23 cellular contexts compared by ENCODE assay signal in genomic region chr19:2434267-2434666, GRCh38. TPM values are rescaled to one million over a fixed set of nuclear protein-coding genes. Genes with fewer than 3 reads are reported as not detected.
DNase-seq lines count a peak whose midpoint lies in the region; TF ChIP-seq lines count a peak whose summit lies in the region.
"Had no signal": no experiment of that assay in that cellular context is flagged by ENCODE, and none has a peak within 500 bp of the region (broad histone marks: within the 10 kb centered on the region; RNA-seq: fewer than 3 reads in every experiment).

No MANE protein-coding gene starts in this region.

- no peaks in the 10 kb centered on the region for H3K4me1 Mint-ChIP-seq in activated CD4-positive, alpha-beta T cell treated with anti-CD3 and anti-CD28 coated beads, Interleukin-2, amount 10 ng/mL, durations not matched to agents 7 days and 5 days
- H3K4me1 Mint-ChIP-seq in Caco-2 (ENCODE audit: low read depth, unreplicated experiment) (no peaks in the 10 kb centered on the region), progenitor cell of endocrine pancreas (ENCODE audit: low read depth) (no peaks in the 10 kb centered on the region)
- H3K4me1 Mint-ChIP-seq: B cell had no signal

- TSS peak; percentile 30 for BruUV-seq in Caco-2 (replicated peaks; lab: Mats Ljungman, UMichigan)
- BruUV-seq in PC-9 (replicated peaks; lab: Mats Ljungman, UMichigan) = TSS peak; percentile 40

- TF ChIP-seq POLR2A in vagina (IDR thresholded peaks at IDR 0.05) = no peak

- H3K36me3 ChIP-seq in Caco-2 (ENCODE audit: control insufficient read depth, insufficient read depth, low read length) (0 out of 2 replicates have a peak, but pooled peaks cover 2% of the 10 kb centered on the region), PC-9 (ENCODE audit: low read depth) (no peaks in the 10 kb centered on the region), vagina (peaks cover 0 to 29% of the 10 kb centered on the region in 2 donors)

- no peaks in the 10 kb centered on the region for H3F3A ChIP-seq in PC-9 (ENCODE audit: insufficient read depth, low read depth)

- H3K27me3 ChIP-seq in Caco-2 (replicated peaks; ENCODE audit: control insufficient read depth, insufficient read depth, low read length) = no peaks in the 10 kb centered on the region
- H3K27me3 ChIP-seq in PC-9 (ENCODE audit: insufficient read depth, low read depth) = no peaks in the 10 kb centered on the region
- H3K27me3 ChIP-seq in vagina = no peaks in the 10 kb centered on the region
- H3K27me3 ChIP-seq: Peyer's patch had no signal

- H3K9me3 Mint-ChIP-seq in activated CD4-positive, alpha-beta T cell treated with anti-CD3 and anti-CD28 coated beads, Interleukin-2, amount 10 ng/mL, durations not matched to agents 7 days and 5 days = no peaks in the 10 kb centered on the region
- no peaks in the 10 kb centered on the region for H3K9me3 Mint-ChIP-seq in Caco-2 (ENCODE audit: unreplicated experiment)
- H3K9me3 Mint-ChIP-seq in progenitor cell of endocrine pancreas (ENCODE audit: low read depth) = no peaks in the 10 kb centered on the region

- 0 out of 2 replicates have a peak, but pooled peaks cover under 1% of the 10 kb centered on the region for H3K4me1 ChIP-seq in Caco-2
- H3K4me1 ChIP-seq in PC-9 (replicated peaks; ENCODE audit: insufficient read depth) = no peaks in the 10 kb centered on the region
- no peaks in the 10 kb centered on the region for H3K4me1 ChIP-seq in vagina
- H3K4me1 ChIP-seq: Peyer's patch had no signal

- peaks cover 17% of the 10 kb centered on the region for H3K36me3 Mint-ChIP-seq in activated CD4-positive, alpha-beta T cell treated with anti-CD3 and anti-CD28 coated beads, Interleukin-2, amount 10 ng/mL, durations not matched to agents 7 days and 5 days (ENCODE audit: low read depth)
- H3K36me3 Mint-ChIP-seq in Caco-2 (ENCODE audit: insufficient read depth, unreplicated experiment) (peaks cover 61% of the 10 kb centered on the region), progenitor cell of endocrine pancreas (ENCODE audit: insufficient read depth) (peaks cover 9% of the 10 kb centered on the region)

- H3K79me2 ChIP-seq in PC-9 (ENCODE audit: low read depth) = no peaks in the 10 kb centered on the region

- TF ChIP-seq CTCF in Caco-2 (IDR thresholded peaks at IDR 0.05; ENCODE audit: insufficient read depth in 1 of 2, low read depth in 1 of 2, low read length in 1 of 2, severe bottlenecking in 1 of 2, unreplicated experiment in 1 of 2) = no peak
- no peak for TF ChIP-seq CTCF in PC-9 (conservative IDR thresholded peaks at IDR 0.05)
- TF ChIP-seq CTCF in progenitor cell of endocrine pancreas (IDR thresholded peaks at IDR 0.05; ENCODE audit: unreplicated experiment) = no peak
- no peak for TF ChIP-seq CTCF in vagina (IDR thresholded peaks at IDR 0.05)

- H3K9me2 ChIP-seq in PC-9 (ENCODE audit: insufficient read depth) = no peaks in the 10 kb centered on the region

- no peaks in the 10 kb centered on the region for H3K9me3 ChIP-seq in Caco-2
- H3K9me3 ChIP-seq in PC-9 (ENCODE audit: insufficient read depth, low read depth) = no peaks in the 10 kb centered on the region
- no peaks in the 10 kb centered on the region for H3K9me3 ChIP-seq in vagina
- H3K9me3 ChIP-seq: Peyer's patch had no signal

- DNase-seq in activated CD4-positive, alpha-beta T cell treated with anti-CD3 and anti-CD28 coated beads, Interleukin-2, amount 10 ng/mL, durations not matched to agents 7 days and 5 days = no peak
- no peak for DNase-seq in activated CD4-positive, alpha-beta T cell treated with anti-CD3 and anti-CD28 coated beads, Interleukin-2, amount 50 U/mL, for 4 hours
- DNase-seq in Caco-2 (no peak), PC-9 (no peak), progenitor cell of endocrine pancreas (ENCODE audit: low spot score, unreplicated experiment) (no peak), vagina (ENCODE audit: extremely low spot score in 2 of 2) (no peak), RKO (ENCODE audit: low spot score) (no peak), GM03348 (ENCODE audit: low spot score) (no peak)
- DNase-seq: 8988T, COR-L47, DMS153, GDM1, GM23248, HCEC 1CT, KBM-7, MV-4-11, NCI-H1417, NCI-H1930, NCI-H345, NCI-H526, Peyer's patch, Right ventricle myocardium superior had no signal

- no peaks in the 10 kb centered on the region for H3K27me3 Mint-ChIP-seq in activated CD4-positive, alpha-beta T cell treated with anti-CD3 and anti-CD28 coated beads, Interleukin-2, amount 10 ng/mL, durations not matched to agents 7 days and 5 days
- no peaks in the 10 kb centered on the region for H3K27me3 Mint-ChIP-seq in Caco-2 (ENCODE audit: insufficient read depth, unreplicated experiment)
- no peaks in the 10 kb centered on the region for H3K27me3 Mint-ChIP-seq in progenitor cell of endocrine pancreas
- H3K27me3 Mint-ChIP-seq: B cell had no signal

- H3K4me2 ChIP-seq in PC-9 = no peak overlapping the region

- H3K4me3 ChIP-seq in Caco-2 (ENCODE audit: low read depth, low read length) (no peak overlapping the region), PC-9 (no peak overlapping the region), vagina (no peak overlapping the region)
- H3K4me3 ChIP-seq: GM23248, Peyer's patch had no signal

- intact Hi-C loops in Caco-2 (cut with micrococcal nuclease; ENCODE audit: unreplicated experiment) = no loop called here
- intact Hi-C loops in PC-9 (cut with micrococcal nuclease; ENCODE audit: unreplicated experiment) = no loop called here
- intact Hi-C loops in vagina (cut with DNase I) = no loop called here

- H3K27ac Mint-ChIP-seq in activated CD4-positive, alpha-beta T cell treated with anti-CD3 and anti-CD28 coated beads, Interleukin-2, amount 10 ng/mL, durations not matched to agents 7 days and 5 days = peak overlapping the region; percentile 50
- H3K27ac Mint-ChIP-seq in Caco-2 (ENCODE audit: unreplicated experiment) = no peak overlapping the region
- peak overlapping the region; percentile 64 for H3K27ac Mint-ChIP-seq in progenitor cell of endocrine pancreas
- H3K27ac Mint-ChIP-seq: B cell had no signal

- POLR2A ChIA-PET in activated CD4-positive, alpha-beta T cell treated with anti-CD3 and anti-CD28 coated beads, Interleukin-2, amount 10 ng/mL, durations not matched to agents 7 days and 5 days (lab: Charles Lee) = interaction anchor here (0.6 to 0.7 kb wide), 2 partner anchors 9 to 27 kb away, joined by 3 read pairs; no protein-coding TSS in a partner anchor
- POLR2A ChIA-PET in Caco-2 (lab: Charles Lee) (no interaction called here), PC-9 (lab: Charles Lee; ENCODE audit: unreplicated experiment) (interaction anchor here (0.6 kb wide), 1 partner anchor 12 kb away, joined by 3 read pairs; no protein-coding TSS in a partner anchor)

- no peaks in the 10 kb centered on the region for H4K20me1 ChIP-seq in PC-9 (ENCODE audit: insufficient read depth)

- CTCF ChIA-PET in activated CD4-positive, alpha-beta T cell treated with anti-CD3 and anti-CD28 coated beads, Interleukin-2, amount 10 ng/mL, durations not matched to agents 7 days and 5 days (lab: Charles Lee) = interaction anchor here (1.2 kb wide), 1 partner anchor 54 kb away, joined by 3 read pairs; no protein-coding TSS in a partner anchor
- CTCF ChIA-PET in Caco-2 (lab: Charles Lee) (interaction anchor here (0.5 kb wide), 1 partner anchor 1640 kb away, joined by 5 read pairs; no protein-coding TSS in a partner anchor), PC-9 (lab: Charles Lee) (no interaction called here)

- no peak overlapping the region for H3K4me3 Mint-ChIP-seq in activated CD4-positive, alpha-beta T cell treated with anti-CD3 and anti-CD28 coated beads, Interleukin-2, amount 10 ng/mL, durations not matched to agents 7 days and 5 days
- H3K4me3 Mint-ChIP-seq in Caco-2 (ENCODE audit: unreplicated experiment) (peak overlapping the region; percentile 4), progenitor cell of endocrine pancreas (ENCODE audit: low read depth) (no peak overlapping the region)
- H3K4me3 Mint-ChIP-seq: B cell had no signal

- H3K27ac ChIP-seq in PC-9 = no peak overlapping the region
- H3K27ac ChIP-seq in vagina = no peak overlapping the region
- H3K27ac ChIP-seq: GM23248, Peyer's patch had no signal

- no peak overlapping the region for H2AFZ ChIP-seq in PC-9
- H2AFZ ChIP-seq: GM23248 had no signal

RNA-seq across cellular contexts. Expression of gene TIMM13, which starts 6.9 kb away (rescaled TPM):
- total RNA-seq in activated CD4-positive, alpha-beta T cell treated with anti-CD3 and anti-CD28 coated beads, Interleukin-2, amount 10 ng/mL, durations not matched to agents 7 days and 5 days = 10 to 100 TPM; 49.0 to 66.4 TPM
- total RNA-seq in Caco-2 (2022) (200 and 217 TPM in 2 replicates), PC-9 (2021) (80.0 and 81.9 TPM in 2 replicates), progenitor cell of endocrine pancreas (108 and 110 TPM in 2 replicates), vagina (20.9 TPM)

RNA-seq across cellular contexts. Expression of gene LMNB2, which starts 22.5 kb away (rescaled TPM):
- 100 to 1,000 TPM; 101 to 113 TPM for total RNA-seq in activated CD4-positive, alpha-beta T cell treated with anti-CD3 and anti-CD28 coated beads, Interleukin-2, amount 10 ng/mL, durations not matched to agents 7 days and 5 days
- total RNA-seq in Caco-2 (2022) (128 and 130 TPM in 2 replicates), PC-9 (2021) (109 and 114 TPM in 2 replicates), progenitor cell of endocrine pancreas (90.0 and 93.6 TPM in 2 replicates), vagina (41.0 TPM)

RNA-seq across cellular contexts. Expression of gene GADD45B, which starts 41.7 kb away (rescaled TPM):
- total RNA-seq in activated CD4-positive, alpha-beta T cell treated with anti-CD3 and anti-CD28 coated beads, Interleukin-2, amount 10 ng/mL, durations not matched to agents 7 days and 5 days = 10 to 100 TPM; 31.2 to 39.2 TPM
- total RNA-seq in Caco-2 (2022) (20.2 and 23.8 TPM in 2 replicates), PC-9 (2021) (24.7 and 35.5 TPM in 2 replicates), progenitor cell of endocrine pancreas (4.9 and 5.1 TPM in 2 replicates), vagina (181 TPM)
